Comparison of ENCODE assay signal across 22 cellular contexts in the genomic region with DNA sequence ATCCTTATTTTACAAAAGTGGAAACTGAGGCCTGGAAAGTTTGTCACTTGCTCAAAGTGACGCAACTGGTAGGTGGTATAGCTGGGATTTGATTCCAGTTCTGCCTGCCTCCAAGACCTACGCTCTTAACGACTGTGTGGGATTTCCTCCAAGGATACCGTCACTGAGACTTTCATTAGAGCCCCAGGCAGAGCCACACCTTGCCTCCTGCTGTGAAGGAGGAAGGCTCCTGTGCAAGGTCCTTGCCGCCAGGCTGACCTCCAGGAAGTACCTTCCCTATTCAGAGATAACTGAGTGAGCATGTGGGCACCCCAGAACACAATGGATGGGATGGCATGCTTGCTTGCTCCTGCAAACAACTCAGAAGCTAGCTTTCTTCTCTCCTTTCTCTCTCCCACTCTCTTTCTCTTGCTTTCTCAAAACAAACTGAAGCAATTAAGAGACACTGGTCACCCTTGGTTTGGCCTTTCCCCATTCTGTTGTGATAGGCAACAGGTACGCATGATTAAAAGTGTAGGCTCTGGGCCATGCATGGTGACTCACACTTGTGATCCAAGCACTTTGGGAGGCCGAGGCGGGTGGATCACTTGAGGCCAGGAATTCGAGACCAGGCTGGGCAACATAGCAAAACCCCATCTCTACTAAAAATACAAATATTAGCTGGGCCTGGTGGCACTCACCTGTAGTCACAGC. TPM values are rescaled to one million over a fixed set of nuclear protein-coding genes. Genes with fewer than 3 reads are reported as not detected.
DNase-seq lines count a peak whose midpoint lies in the region; ATAC-seq, FAIRE-seq and TF ChIP-seq lines count a peak whose summit lies in the region.
"Had no signal": no experiment of that assay in that cellular context is flagged by ENCODE, and none has a peak within 500 bp of the region (broad histone marks: within the 10 kb centered on the region; RNA-seq: fewer than 3 reads in every experiment).

No MANE protein-coding gene starts in this region.

- H3K4me2 ChIP-seq in smooth muscle cell, result no peak overlapping the region
- H3K4me2 ChIP-seq: BLaER1 had no signal

- no peak overlapping the region for H3K27ac ChIP-seq in smooth muscle cell (ENCODE audit: low read depth)
- H3K27ac ChIP-seq: BLaER1 had no signal

- H3K79me2 ChIP-seq in smooth muscle cell (ENCODE audit: low read depth), result no peaks in the 10 kb centered on the region

- intact Hi-C loops in Right ventricle myocardium inferior (cut with DNase I), result no loop called here

- in situ Hi-C loops in Caki2 (cut with HindIII; ENCODE audit: low pct_unique_long_range_greater_than_20kb, low sequenced_read_pairs), result no loop called here

- no peak overlapping the region for H3K9ac ChIP-seq in smooth muscle cell (ENCODE audit: low read depth)
- H3K9ac ChIP-seq: BLaER1 had no signal

- H3K36me3 ChIP-seq in bronchial epithelial cell (ENCODE audit: control insufficient read depth, insufficient read depth, low read length) (no peaks in the 10 kb centered on the region), smooth muscle cell (ENCODE audit: low read depth) (no peaks in the 10 kb centered on the region)
- H3K36me3 ChIP-seq: BLaER1 had no signal

- no peaks in the 10 kb centered on the region for H3F3A ChIP-seq in smooth muscle cell (ENCODE audit: low read depth)

- H3K4me3 ChIP-seq in bronchial epithelial cell (ENCODE audit: low read depth, low read length) (no peak overlapping the region), smooth muscle cell (no peak overlapping the region)
- H3K4me3 ChIP-seq: BLaER1 had no signal

- H4K20me1 ChIP-seq in smooth muscle cell (ENCODE audit: low read depth), result no peaks in the 10 kb centered on the region
- H4K20me1 ChIP-seq: BLaER1 had no signal

- H3K27me3 ChIP-seq in bronchial epithelial cell (ENCODE audit: control insufficient read depth, insufficient read depth, low read length), result no peaks in the 10 kb centered on the region
- H3K27me3 ChIP-seq in smooth muscle cell (ENCODE audit: low read depth), result no peaks in the 10 kb centered on the region
- H3K27me3 ChIP-seq: BLaER1 had no signal

- DNase-seq in Caki2 (ENCODE audit: low read depth) (peak; percentile 66), ELF-1 (ENCODE audit: low read depth, low spot score) (peak; percentile 27), bronchial epithelial cell (ENCODE audit: low read depth) (no peak), mucosa of gallbladder (ENCODE audit: low spot score) (peak; percentile 59), smooth muscle cell (lab: John Stamatoyannopoulos, UW; ENCODE audit: unreplicated experiment) (no peak), Right ventricle myocardium inferior (ENCODE audit: missing footprints) (no peak)
- DNase-seq in activated CD4-positive, alpha-beta T cell treated with anti-CD3 and anti-CD28 coated beads for 1 hour, result no peak
- DNase-seq: 8988T; CD4-positive, alpha-beta memory T cell; DMS 273 treated with DMSO at 0.1 percent for 48 hours; DMS53; DND-41; GDM1; H9 had no signal

- H3K9me3 ChIP-seq in smooth muscle cell (replicated peaks; ENCODE audit: low read depth), result no peaks in the 10 kb centered on the region
- H3K9me3 ChIP-seq: BLaER1 had no signal

- no peak for ATAC-seq in Right ventricle myocardium inferior
- ATAC-seq: HepG2 had no signal

- WGBS in smooth muscle cell (ENCODE audit: low lambda C conversion rate), result 73% methylated on average over 9 of the region's 9 CpGs

- no peak overlapping the region for H2AFZ ChIP-seq in smooth muscle cell (ENCODE audit: low read depth)

- TF ChIP-seq CTCF in bronchial epithelial cell (IDR thresholded peaks at IDR 0.05; ENCODE audit: insufficient read depth, low read length, severe bottlenecking), result no peak
- no peak for TF ChIP-seq CTCF in smooth muscle cell (IDR thresholded peaks at IDR 0.05; ENCODE audit: borderline replicate concordance, insufficient read depth, poor library complexity, severe bottlenecking)

- FAIRE-seq in bronchial epithelial cell (lab: Jason Lieb, UNC), result peak; percentile 28
- FAIRE-seq: GM12892, GM18507, H1, HepG2 had no signal

- no peaks in the 10 kb centered on the region for H3K4me1 ChIP-seq in smooth muscle cell (ENCODE audit: low read depth)
- H3K4me1 ChIP-seq: BLaER1 had no signal

RNA-seq across cellular contexts. Expression of a gene that starts 30.7 kb away (rescaled TPM):
- total RNA-seq in Caki2 (2014; rRNA removed; shearing (Covaris generic); ENCODE audit: low replicate concordance), result not detected in 2 replicates
- total RNA-seq in bronchial epithelial cell, result not detected in 2 replicates
- total RNA-seq in mucosa of gallbladder, result not detected
- not detected in 2 replicates for total RNA-seq in smooth muscle cell
- not detected in 2 replicates for polyA plus RNA-seq in smooth muscle cell
- total RNA-seq in Right ventricle myocardium inferior, result not detected
- total RNA-seq: CD4-positive, alpha-beta memory T cell; H1; H9; HepG2 had no signal
- polyA plus RNA-seq: AG04450; CD14-positive monocyte; CD4-positive, alpha-beta memory T cell; HepG2; IgD-negative memory B cell had no signal

Comparison
In these comparisons a context has a peak if more than half of its experiments do, and no peak if none do; other contexts are left out.
1. DNase-seq: peak in Caki2 (single experiment), ELF-1 (single experiment) and mucosa of gallbladder (single experiment); none in bronchial epithelial cell (single experiment), smooth muscle cell (single experiment), activated CD4-positive, alpha-beta T cell treated with anti-CD3 and anti-CD28 coated beads for 1 hour (single experiment) and Right ventricle myocardium inferior (single experiment).